Comparison of ENCODE assay signal across 25 cellular contexts in genomic region chr3:153785901-153786300, GRCh38.
DNase-seq lines count a peak whose midpoint lies in the region; ATAC-seq, FAIRE-seq and TF ChIP-seq lines count a peak whose summit lies in the region.
"Had no signal": no experiment of that assay in that cellular context is flagged by ENCODE, and none has a peak within 500 bp of the region (broad histone marks: within the 10 kb centered on the region; RNA-seq: fewer than 3 reads in every experiment).

No MANE protein-coding gene starts in this region.

- no peak overlapping the region for H2BK5ac ChIP-seq in H1 (ENCODE audit: low read depth, low read length)

- TF ChIP-seq EP300 in H1 (IDR thresholded peaks at IDR 0.05; ENCODE audit: borderline replicate concordance in 1 of 2, low read depth in 2 of 2, low read length in 2 of 2) = no peak

- no peaks in the 10 kb centered on the region for H3K23me2 ChIP-seq in H1 (ENCODE audit: low read depth, low read length)

- H4K8ac ChIP-seq in H1 (ENCODE audit: extremely low read depth, insufficient read depth, low read length) = no peak overlapping the region; the same call in 1 of the 2 replicates

- H3K27ac ChIP-seq in HCT116 (ENCODE audit: low read depth, low read length) (no peak overlapping the region), MM.1S (ENCODE audit: low read length) (no peak overlapping the region), H1 (ENCODE audit: low read depth, low read length) (no peak overlapping the region)
- H3K27ac ChIP-seq: esophagus squamous epithelium, Peyer's patch, skin epidermis, VCaP had no signal

- ATAC-seq in HCT116 = peak; percentile 63; the same call in 1 of the 2 replicates
- ATAC-seq: activated CD8-positive, alpha-beta T cell treated with anti-CD3 and anti-CD28 coated beads for 36 hours; activated T-cell treated with anti-CD3 and anti-CD28 coated beads, Interleukin-2, amount 50 U/mL, for 72 hours; naive thymus-derived CD4-positive, alpha-beta T cell had no signal

- no peaks in the 10 kb centered on the region for H3K27me3 Mint-ChIP-seq in type B pancreatic cell

- POLR2A ChIA-PET in HCT116 (lab: Charles Lee) (no interaction called here), H1 (lab: Charles Lee; ENCODE audit: partially characterized antibody) (no interaction called here)

- H3K36me3 ChIP-seq in HCT116 (ENCODE audit: control insufficient read depth in 1 of 2, insufficient read depth in 2 of 2, low read length in 2 of 2) (no peaks in the 10 kb centered on the region), MM.1S (replicated peaks; ENCODE audit: insufficient read depth, low read length) (no peaks in the 10 kb centered on the region), H1 (ENCODE audit: control insufficient read depth in 2 of 4, insufficient read depth in 4 of 4, low read length in 3 of 4) (no peaks in the 10 kb centered on the region)
- H3K36me3 ChIP-seq: BE2C, esophagus squamous epithelium, Peyer's patch had no signal

- H3K9me3 ChIP-seq in HCT116 (ENCODE audit: control insufficient read depth in 1 of 2, insufficient read depth in 1 of 2, low read depth in 1 of 2, low read length in 2 of 2) (no peaks in the 10 kb centered on the region), MM.1S (replicated peaks; ENCODE audit: insufficient read depth, low read length) (no peaks in the 10 kb centered on the region), H1 (ENCODE audit: insufficient read depth in 2 of 2, low read depth in 1 of 2, low read length in 1 of 2) (no peaks in the 10 kb centered on the region)
- H3K9me3 ChIP-seq: BE2C, esophagus squamous epithelium, Peyer's patch had no signal

- H3K4me2 ChIP-seq in HCT116 (ENCODE audit: low read length) (no peak overlapping the region), MM.1S (ENCODE audit: low read depth, low read length) (no peak overlapping the region), H1 (ENCODE audit: insufficient read depth in 1 of 2, low read depth in 2 of 2, low read length in 2 of 2) (no peak overlapping the region)

- no peaks in the 10 kb centered on the region for H3K27me3 ChIP-seq in HCT116 (ENCODE audit: insufficient read depth, low read length)
- H3K27me3 ChIP-seq in MM.1S (replicated peaks; ENCODE audit: insufficient read depth, low read length) = no peaks in the 10 kb centered on the region
- no peaks in the 10 kb centered on the region for H3K27me3 ChIP-seq in H1 (replicated peaks in 1 of 4; ENCODE audit: control insufficient read depth in 3 of 4, extremely low read depth in 1 of 4, insufficient read depth in 3 of 4, low read length in 3 of 4)
- H3K27me3 ChIP-seq: BE2C, esophagus squamous epithelium, Peyer's patch had no signal

- no peak overlapping the region for H2BK15ac ChIP-seq in H1 (ENCODE audit: low read length)

- H3K79me1 ChIP-seq in H1 (ENCODE audit: low read depth, low read length) = no peaks in the 10 kb centered on the region

- H3K18ac ChIP-seq in H1 (ENCODE audit: extremely low read depth, low read length) = no peak overlapping the region

- H3K79me2 ChIP-seq in HCT116 (ENCODE audit: insufficient read depth, low read length) = no peaks in the 10 kb centered on the region
- H3K79me2 ChIP-seq in MM.1S (ENCODE audit: low read length) = no peaks in the 10 kb centered on the region
- H3K79me2 ChIP-seq in H1 (ENCODE audit: control insufficient read depth in 1 of 2, insufficient read depth in 2 of 2, low read length in 2 of 2) = no peaks in the 10 kb centered on the region

- H3K4me3 ChIP-seq in HCT116 (replicated peaks in 1 of 2; ENCODE audit: low read depth in 1 of 2, low read length in 2 of 2) (no peak overlapping the region), MM.1S (ENCODE audit: low read length) (no peak overlapping the region), H1 (ENCODE audit: extremely low read depth in 1 of 4, insufficient read depth in 2 of 4, low read depth in 3 of 4, low read length in 4 of 4) (no peak overlapping the region)
- H3K4me3 ChIP-seq: esophagus squamous epithelium, lung, Peyer's patch, skin epidermis had no signal

- TF ChIP-seq RAD21 in HCT116 (IDR thresholded peaks at IDR 0.05; ENCODE audit: low read depth) = peak; percentile 36; the same call in 1 of the 2 replicates
- peak; percentile 53 to 66 for TF ChIP-seq RAD21 in H1 (IDR thresholded peaks at IDR 0.05 in 1 of 2, conservative IDR thresholded peaks at IDR 0.05 in 1 of 2; ENCODE audit: low read depth in 2 of 2, low read length in 2 of 2)

- no peaks in the 10 kb centered on the region for H3K36me3 Mint-ChIP-seq in type B pancreatic cell
- H3K36me3 Mint-ChIP-seq: activated naive CD8-positive, alpha-beta T cell; brain had no signal

- intact Hi-C loops in HCT116 (cut with micrococcal nuclease) = no loop called here

- H2BK12ac ChIP-seq in H1 (ENCODE audit: low read depth, low read length) = no peak overlapping the region

- H3K9me3 Mint-ChIP-seq in type B pancreatic cell = no peaks in the 10 kb centered on the region
- H3K9me3 Mint-ChIP-seq: activated CD8-positive, alpha-beta T cell treated with anti-CD3 and anti-CD28 coated beads for 36 hours; activated T-cell treated with anti-CD3 and anti-CD28 coated beads, Interleukin-2, amount 50 U/mL, for 72 hours; dendritic cell treated with granulocyte-macrophage colony-stimulating factor and Interleukin-4, amounts not matched to agents 40 ng/mL and 50 ng/mL, for 4 days had no signal

- peak; percentile 6 to 21 (median 21); a peak in 1 of 6 replicates for TF ChIP-seq CTCF in HCT116 (IDR thresholded peaks at IDR 0.05 in 2 of 3, conservative IDR thresholded peaks at IDR 0.05 in 1 of 3; ENCODE audit: borderline replicate concordance in 1 of 3, insufficient read depth in 1 of 3, low read depth in 2 of 3, low read length in 2 of 3)
- no peak for TF ChIP-seq CTCF in MM.1S (IDR thresholded peaks at IDR 0.05; ENCODE audit: low read length)
- TF ChIP-seq CTCF in H1 (IDR thresholded peaks at IDR 0.05; ENCODE audit: control extremely low read depth in 1 of 3, insufficient read depth in 1 of 3, low read depth in 1 of 3, low read length in 3 of 3) = peak in 2 of 3 experiments; percentile 48; a peak in 3 of 4 replicates
- TF ChIP-seq CTCF in type B pancreatic cell (conservative IDR thresholded peaks at IDR 0.05) = no peak

- peaks cover 17% of the 10 kb centered on the region for H3K4me1 Mint-ChIP-seq in type B pancreatic cell (ENCODE audit: unreplicated experiment)

- H2BK120ac ChIP-seq in H1 (replicated peaks; ENCODE audit: low read depth, low read length) = no peak overlapping the region

- BruUV-seq in HCT116 (replicated peaks; lab: Mats Ljungman, UMichigan) = no TSS peak

- no peak overlapping the region for H3K56ac ChIP-seq in H1 (replicated peaks; ENCODE audit: insufficient read length, low read depth, low read length)

- no peaks in the 10 kb centered on the region for H3K4me1 ChIP-seq in HCT116 (ENCODE audit: control insufficient read depth in 1 of 2, insufficient read depth in 2 of 2, low read length in 2 of 2)
- H3K4me1 ChIP-seq in MM.1S (ENCODE audit: low read length) = no peaks in the 10 kb centered on the region
- no peaks in the 10 kb centered on the region; a peak in 1 of 7 replicates for H3K4me1 ChIP-seq in H1 (replicated peaks in 1 of 4; ENCODE audit: control insufficient read depth in 3 of 4, insufficient read depth in 4 of 4, low read length in 3 of 4)
- H3K4me1 ChIP-seq: BE2C, Peyer's patch had no signal

- no peak for DNase-seq in HCT116 (ENCODE audit: low read depth, low spot score)
- no peak for DNase-seq in MM.1S
- no peak for DNase-seq in H1 (ENCODE audit: low read depth in 1 of 2, low spot score in 2 of 2)
- no peak for DNase-seq in type B pancreatic cell (ENCODE audit: extremely low spot score, unreplicated experiment)
- no peak for DNase-seq in NCI-H524 (lab: John Stamatoyannopoulos, UW)
- no peak for DNase-seq in AG08395 (ENCODE audit: low spot score)
- DNase-seq in mesenteric fat pad (ENCODE audit: low spot score) = no peak
- DNase-seq: activated CD8-positive, alpha-beta T cell treated with anti-CD3 and anti-CD28 coated beads for 36 hours; activated T-cell treated with anti-CD3 and anti-CD28 coated beads, Interleukin-2, amount 50 U/mL, for 72 hours; BE2C; Calu3; esophagus squamous epithelium; IMR-90; naive thymus-derived CD4-positive, alpha-beta T cell; NCI-H1048; NCI-H748 treated with DMSO at 0.1 percent for 48 hours; Peyer's patch; posterior cingulate gyrus; stimulated activated CD4-positive, alpha-beta T cell treated with anti-CD3 and anti-CD28 coated beads, Interleukin-4, amount 100 ng/mL, for 24 hours had no signal

- FAIRE-seq in H1 (lab: Jason Lieb, UNC) = no peak

- no peaks in the 10 kb centered on the region for H3F3A ChIP-seq in MM.1S (ENCODE audit: insufficient read depth, low read length)

- no peak overlapping the region for H2AFZ ChIP-seq in HCT116 (ENCODE audit: low read depth, low read length, poor library complexity, severe bottlenecking)
- H2AFZ ChIP-seq in MM.1S (ENCODE audit: low read length) = 0 out of 2 replicates have a peak overlapping the region, but pooled peaks have one; percentile 1
- H2AFZ ChIP-seq in H1 (ENCODE audit: low read length) = no peak overlapping the region

- H3K4ac ChIP-seq in H1 (replicated peaks; ENCODE audit: insufficient read length, low read depth, low read length) = no peak overlapping the region

- H4K5ac ChIP-seq in H1 (ENCODE audit: insufficient read length, low read depth, low read length) = no peak overlapping the region

- CTCF ChIA-PET in HCT116 (lab: Charles Lee) (interaction anchor here (0.7 to 2.6 kb wide), 3 partner anchors 143 to 231 kb away, joined by 3 to 9 read pairs (median 3); no protein-coding TSS in a partner anchor), H1 (lab: Charles Lee; ENCODE audit: partially characterized antibody) (interaction anchor here (0.6 to 3.4 kb wide), 10 partner anchors 8 to 551 kb away, joined by 3 to 14 read pairs (median 3); no protein-coding TSS in a partner anchor)

- peak overlapping the region; percentile 5 for H3K27ac Mint-ChIP-seq in type B pancreatic cell
- H3K27ac Mint-ChIP-seq: activated CD8-positive, alpha-beta T cell treated with anti-CD3 and anti-CD28 coated beads for 36 hours; activated naive CD8-positive, alpha-beta T cell; dendritic cell treated with granulocyte-macrophage colony-stimulating factor and Interleukin-4, amounts not matched to agents 40 ng/mL and 50 ng/mL, for 4 days; naive thymus-derived CD4-positive, alpha-beta T cell had no signal

- RAD21 ChIA-PET in HCT116 (lab: Charles Lee; ENCODE audit: low non-redundant PET in 1 of 2, low total read pairs in 2 of 2, uncharacterized antibody in 2 of 2, unreplicated experiment in 2 of 2) = no interaction called here

- no peak overlapping the region for H2AK5ac ChIP-seq in H1 (ENCODE audit: low read depth, low read length)

- H3K4me3 Mint-ChIP-seq in type B pancreatic cell = no peak overlapping the region
- H3K4me3 Mint-ChIP-seq: activated CD8-positive, alpha-beta T cell treated with anti-CD3 and anti-CD28 coated beads for 36 hours; activated naive CD8-positive, alpha-beta T cell; activated T-cell treated with anti-CD3 and anti-CD28 coated beads, Interleukin-2, amount 50 U/mL, for 72 hours; brain; dendritic cell treated with granulocyte-macrophage colony-stimulating factor and Interleukin-4, amounts not matched to agents 40 ng/mL and 50 ng/mL, for 4 days; naive thymus-derived CD4-positive, alpha-beta T cell had no signal

- H4K91ac ChIP-seq in H1 (replicated peaks; ENCODE audit: insufficient read length, low read length) = no peak overlapping the region

- H3K23ac ChIP-seq in H1 (ENCODE audit: insufficient read length) = no peak overlapping the region

- no peak overlapping the region for H2BK20ac ChIP-seq in H1 (ENCODE audit: low read length)

- WGBS in H1 (ENCODE audit: extremely low coverage in 1 of 2, insufficient coverage in 1 of 2, insufficient read length in 1 of 2, insufficient replicate concordance in 2 of 2, low coverage in 1 of 2, low lambda C conversion rate in 2 of 2, missing lambda C conversion rate in 1 of 2), 2 experiments = 76% methylated on average over 3 of the region's 3 CpGs; no CpG with 5 or more reads in 1 of the 2 experiments

- H3K9ac ChIP-seq in HCT116 (ENCODE audit: low read length) (no peak overlapping the region), MM.1S (ENCODE audit: low read length) (no peak overlapping the region), H1 (replicated peaks in 1 of 4; ENCODE audit: extremely low read depth in 1 of 4, low read depth in 3 of 4, low read length in 3 of 4) (no peak overlapping the region)

- H3K9me2 ChIP-seq in HCT116 (ENCODE audit: insufficient read depth) (no peaks in the 10 kb centered on the region), MM.1S (replicated peaks; ENCODE audit: insufficient read depth, low read length) (no peaks in the 10 kb centered on the region)

- no peaks in the 10 kb centered on the region for H4K20me1 ChIP-seq in HCT116 (ENCODE audit: insufficient read depth)
- H4K20me1 ChIP-seq in MM.1S (ENCODE audit: insufficient read depth, low read length) = no peaks in the 10 kb centered on the region
- no peaks in the 10 kb centered on the region for H4K20me1 ChIP-seq in H1 (replicated peaks in 1 of 2; ENCODE audit: control insufficient read depth in 1 of 2, insufficient read depth in 2 of 2, low read length in 2 of 2)

- TF ChIP-seq POLR2A in HCT116 (IDR thresholded peaks at IDR 0.05; ENCODE audit: borderline replicate concordance, extremely low read depth, insufficient read depth, insufficient read length) (no peak), H1 (IDR thresholded peaks at IDR 0.05; ENCODE audit: control extremely low read depth in 1 of 2, low read depth in 2 of 2, low read length in 2 of 2) (no peak)

- no peak overlapping the region for H3K14ac ChIP-seq in H1 (ENCODE audit: insufficient read length)

Comparison
In these comparisons a context has a peak if more than half of its experiments do, and no peak if none do; other contexts are left out.
1. CTCF ChIP-seq: peak in HCT116 (3 of 3) and H1 (2 of 3); none in MM.1S (single experiment) and type B pancreatic cell (single experiment).
2. Of the 16 proteins assayed by ChIP-seq in both H1 and HCT116: peak only in H1: none; only in HCT116: none; in both: CTCF and RAD21; in neither: 14.